Comparison of ENCODE assay signal across 4 cellular contexts in genomic region chr16:84216144-84216543, GRCh38. TPM values are rescaled to one million over a fixed set of nuclear protein-coding genes. Genes with fewer than 3 reads are reported as not detected.
"Had no signal": no experiment of that assay in that cellular context is flagged by ENCODE, and none has a peak within 500 bp of the region (broad histone marks: within the 10 kb centered on the region; RNA-seq: fewer than 3 reads in every experiment).

No MANE protein-coding gene starts in this region.

RNA-seq across cellular contexts. Expression of gene KCNG4, which starts 23.7 kb away (rescaled TPM):
- total RNA-seq: HT-29, HT1080, IMR-90 had no signal
- polyA plus RNA-seq: IgD-negative memory B cell, IMR-90 had no signal

RNA-seq across cellular contexts. Expression of gene ADAD2, which starts 25.2 kb away (rescaled TPM):
- total RNA-seq: HT-29, HT1080, IMR-90 had no signal
- polyA plus RNA-seq: IgD-negative memory B cell, IMR-90 had no signal
